In genomic region chr12:47715393-47715876, GRCh38 we compare ENCODE assay signal across 8 cellular contexts. TPM values are rescaled to one million over a fixed set of nuclear protein-coding genes. Genes with fewer than 3 reads are reported as not detected.
A peak's percentile ranks its signal among the peaks of the same experiment; 100 is the strongest.
DNase-seq lines count a peak whose midpoint lies in the region; ATAC-seq and TF ChIP-seq lines count a peak whose summit lies in the region.

No MANE protein-coding gene starts in this region.

- intact Hi-C loops in CD14-positive monocyte (cut with micrococcal nuclease) (loop anchor here (2.0 to 10.0 kb wide), 5 partner anchors 63 to 239 kb away; no protein-coding TSS in a partner anchor), IMR-90 (cut with micrococcal nuclease) (loop anchor here (1.0 to 10.0 kb wide), 5 partner anchors 52 to 449 kb away; partner anchors contain the start of gene TMEM106C), OCI-LY7 (cut with micrococcal nuclease; ENCODE audit: unreplicated experiment) (loop anchor here (1.0 kb wide), 4 partner anchors 25 to 123 kb away; no protein-coding TSS in a partner anchor), esophagus squamous epithelium (cut with DNase I) (loop anchor here (5.0 kb wide), 2 partner anchors 62 to 122 kb away; no protein-coding TSS in a partner anchor), natural killer cell (cut with micrococcal nuclease) (loop anchor here (1.0 to 5.0 kb wide), 6 partner anchors 52 to 452 kb away; partner anchors contain the start of gene TMEM106C)

- H2AK9ac ChIP-seq in IMR-90 (replicated peaks; ENCODE audit: low read depth, low read length, poor library complexity) = peak overlapping the region; percentile 67

- H3K4me1 ChIP-seq in IMR-90 (ENCODE audit: control insufficient read depth, insufficient read depth, low read length) (peaks cover 8% of the 10 kb centered on the region), OCI-LY7 (ENCODE audit: insufficient read depth, low read length, poor library complexity, severe bottlenecking) (peaks cover 20% of the 10 kb centered on the region), esophagus squamous epithelium (peaks cover 26 to 51% (median 41%) of the 10 kb centered on the region in 3 donors)

- H4K20me1 ChIP-seq in IMR-90 (ENCODE audit: insufficient read depth, low read length) (no peaks in the 10 kb centered on the region), OCI-LY7 (ENCODE audit: insufficient read depth, low read length) (no peaks in the 10 kb centered on the region)

- no peak overlapping the region for H3K14ac ChIP-seq in IMR-90 (replicated peaks; ENCODE audit: low read depth, low read length)

- no peak overlapping the region for H2BK20ac ChIP-seq in IMR-90 (ENCODE audit: low read depth, low read length)

- DNase-seq in CD14-positive monocyte (ENCODE audit: low spot score) = peak; percentile 78
- DNase-seq in GM20000 (ENCODE audit: low spot score) = peak; percentile 77
- peak; percentile 71 for DNase-seq in IMR-90
- DNase-seq in OCI-LY7 (ENCODE audit: low spot score) = peak; percentile 91
- peak; percentile 60 for DNase-seq in activated T-cell treated with anti-CD3 and anti-CD28 coated beads for 24 hours (ENCODE audit: low read depth)
- no peak for DNase-seq in esophagus squamous epithelium (lab: John Stamatoyannopoulos, UW)
- DNase-seq in natural killer cell = peak; percentile 68
- peak; percentile 58 for DNase-seq in stimulated activated naive B cell treated with anti-CD40 and anti-IgM and Interleukin-4, amounts not matched to agents 10 μg/mL and 1 μg/mL and 100 μg/mL, for 72 hours

- H3K9me2 ChIP-seq in OCI-LY7 (ENCODE audit: insufficient read depth, low read length) = no peaks in the 10 kb centered on the region

- H3K36me3 Mint-ChIP-seq in CD14-positive monocyte = peaks cover 11 to 23% of the 10 kb centered on the region in 2 donors
- H3K36me3 Mint-ChIP-seq in natural killer cell = no peaks in the 10 kb centered on the region
- peaks cover 13 to 27% of the 10 kb centered on the region in 2 donors for H3K36me3 Mint-ChIP-seq in stimulated activated naive B cell treated with anti-CD40 and anti-IgM and Interleukin-4, amounts not matched to agents 10 μg/mL and 1 μg/mL and 100 μg/mL, for 72 hours

- H3K4ac ChIP-seq in IMR-90 (ENCODE audit: low read depth, low read length) = no peak overlapping the region; the same call in 1 of the 2 replicates

- CTCF ChIA-PET in IMR-90 (lab: Yijun Ruan, JAX) = interaction anchor here (0.6 to 2.1 kb wide), 12 partner anchors 9 to 189 kb away, joined by 3 to 7 read pairs (median 5); partner anchors contain the start of genes ENDOU, RAPGEF3, RPAP3 and VDR
- CTCF ChIA-PET in OCI-LY7 (lab: Charles Lee; ENCODE audit: unreplicated experiment) = interaction anchor here (0.6 to 2.6 kb wide), 3 partner anchors 26 to 52 kb away, joined by 4 to 15 read pairs (median 8); no protein-coding TSS in a partner anchor

- H2AFZ ChIP-seq in IMR-90 (replicated peaks; ENCODE audit: low read length, poor library complexity) (peak overlapping the region; percentile 88), OCI-LY7 (ENCODE audit: low read length) (0 out of 2 replicates have a peak overlapping the region, but pooled peaks have one; percentile 23)

- H3K4me2 ChIP-seq in IMR-90 (ENCODE audit: low read depth, low read length) = peak overlapping the region; percentile 69
- no peak overlapping the region for H3K4me2 ChIP-seq in OCI-LY7 (ENCODE audit: low read length)

- no peaks in the 10 kb centered on the region for H3K79me1 ChIP-seq in IMR-90 (ENCODE audit: low read depth in 1 of 2, low read length in 2 of 2)

- H3K36me3 ChIP-seq in IMR-90 (ENCODE audit: control insufficient read depth, insufficient read depth, low read length) (no peaks in the 10 kb centered on the region), OCI-LY7 (ENCODE audit: insufficient read depth, low read length) (no peaks in the 10 kb centered on the region), esophagus squamous epithelium (peaks cover 0 to 65% (median 0%) of the 10 kb centered on the region in 3 donors)

- H3K9ac ChIP-seq in IMR-90 (ENCODE audit: low read depth, low read length) = no peak overlapping the region

- H3K27ac ChIP-seq in IMR-90 (ENCODE audit: insufficient read depth, low read length) (no peak overlapping the region), OCI-LY7 (ENCODE audit: low read depth, low read length, poor library complexity, severe bottlenecking) (no peak overlapping the region), esophagus squamous epithelium (peak overlapping the region in 3 of 4 donors; percentile 86 to 89 (median 89))

- H3K27me3 ChIP-seq in IMR-90 (ENCODE audit: control insufficient read depth, insufficient read depth, low read length) (no peaks in the 10 kb centered on the region), esophagus squamous epithelium (no peaks in the 10 kb centered on the region)

- no peak overlapping the region for H2BK5ac ChIP-seq in IMR-90 (ENCODE audit: low read depth, low read length, poor library complexity, severe bottlenecking)

- H3K4me3 ChIP-seq in IMR-90 (ENCODE audit: insufficient read depth, low read depth, low read length) (no peak overlapping the region), OCI-LY7 (ENCODE audit: low read depth, low read length, poor library complexity, severe bottlenecking) (no peak overlapping the region), esophagus squamous epithelium (peak overlapping the region in 1 of 4 donors; percentile 34)

- H3K27ac Mint-ChIP-seq in CD14-positive monocyte = peak overlapping the region; percentile 21 to 88 (median 81)
- H3K27ac Mint-ChIP-seq in natural killer cell = peak overlapping the region in 1 of 2 donors; percentile 39
- H3K27ac Mint-ChIP-seq in stimulated activated naive B cell treated with anti-CD40 and anti-IgM and Interleukin-4, amounts not matched to agents 10 μg/mL and 1 μg/mL and 100 μg/mL, for 72 hours = peak overlapping the region; percentile 88

- no peaks in the 10 kb centered on the region for H3K9me1 ChIP-seq in IMR-90 (ENCODE audit: insufficient read depth, low read length)

- H4K8ac ChIP-seq in IMR-90 (ENCODE audit: low read depth in 2 of 2, low read length in 2 of 2) = 0 out of 4 replicates have a peak overlapping the region, but pooled peaks of 1 of the 2 experiments have one; percentile 31

- peaks cover 2 to 7% (median 4%) of the 10 kb centered on the region in 3 donors for H3K27me3 Mint-ChIP-seq in CD14-positive monocyte (ENCODE audit: low read depth in 3 of 3)
- H3K27me3 Mint-ChIP-seq in natural killer cell (ENCODE audit: low read depth in 2 of 2) = peaks cover 0 to 7% of the 10 kb centered on the region in 2 donors
- H3K27me3 Mint-ChIP-seq in stimulated activated naive B cell treated with anti-CD40 and anti-IgM and Interleukin-4, amounts not matched to agents 10 μg/mL and 1 μg/mL and 100 μg/mL, for 72 hours = no peaks in the 10 kb centered on the region

- H3K23ac ChIP-seq in IMR-90 (ENCODE audit: low read depth, low read length) = no peak overlapping the region

- H3K18ac ChIP-seq in IMR-90 (ENCODE audit: low read depth, low read length) = no peak overlapping the region

- ATAC-seq in IMR-90 (ENCODE audit: low read depth) = peak; percentile 74
- ATAC-seq in natural killer cell = peak; percentile 91 to 95 (median 91)
- peak; percentile 84 for ATAC-seq in stimulated activated naive B cell treated with anti-CD40 and anti-IgM and Interleukin-4, amounts not matched to agents 10 μg/mL and 1 μg/mL and 100 μg/mL, for 72 hours (replicated peaks)

- no peak overlapping the region for H3K56ac ChIP-seq in IMR-90 (ENCODE audit: extremely low read depth, insufficient read depth, low read length)

- H2BK15ac ChIP-seq in IMR-90 (ENCODE audit: low read depth, low read length) = no peak overlapping the region

- dilution Hi-C loops in IMR-90 (cut with HindIII; ENCODE audit: low sequenced_read_pairs, unreplicated experiment) = no loop called here

- 8% methylated on average over 2 of the region's 10 CpGs; no CpG with 5 or more reads in 1 of the 2 experiments for WGBS in IMR-90 (ENCODE audit: extremely low coverage in 2 of 2, insufficient read length in 1 of 2), 2 experiments
- 0% methylated on average over 7 to 8 of the region's 10 CpGs for WGBS in esophagus squamous epithelium, 2 donors

- H4K91ac ChIP-seq in IMR-90 (ENCODE audit: insufficient read depth, low read depth, low read length) = no peak overlapping the region

- no peak overlapping the region for H2BK120ac ChIP-seq in IMR-90 (ENCODE audit: low read depth, low read length)

- peak; percentile 84 for TF ChIP-seq RAD21 in IMR-90 (IDR thresholded peaks at IDR 0.05; ENCODE audit: low read length)

- peak overlapping the region; percentile 21; the same call in 1 of the 2 replicates for H2AK5ac ChIP-seq in IMR-90 (ENCODE audit: low read depth, low read length)

- no peaks in the 10 kb centered on the region for H3K9me3 ChIP-seq in IMR-90 (ENCODE audit: control insufficient read depth, insufficient read depth, low read length)
- H3K9me3 ChIP-seq in OCI-LY7 (ENCODE audit: low read length) = no peaks in the 10 kb centered on the region
- H3K9me3 ChIP-seq in esophagus squamous epithelium = no peaks in the 10 kb centered on the region

- TF ChIP-seq CTCF in CD14-positive monocyte (IDR thresholded peaks at IDR 0.05) (peak; percentile 80), GM20000 (IDR thresholded peaks at IDR 0.05; ENCODE audit: extremely low read depth, missing control alignments) (peak; percentile 61), IMR-90 (conservative IDR thresholded peaks at IDR 0.05; ENCODE audit: low read depth, low read length) (peak; percentile 81), OCI-LY7 (conservative IDR thresholded peaks at IDR 0.05; ENCODE audit: low read length) (peak; percentile 93), esophagus squamous epithelium (IDR thresholded peaks at IDR 0.05) (peak; percentile 68 to 84 (median 82)), natural killer cell (IDR thresholded peaks at IDR 0.05) (peak; percentile 83)

- H3K4me1 Mint-ChIP-seq in CD14-positive monocyte (peaks cover 50% of the 10 kb centered on the region), natural killer cell (peaks cover 7 to 15% of the 10 kb centered on the region in 2 donors)
- H3K4me1 Mint-ChIP-seq in stimulated activated naive B cell treated with anti-CD40 and anti-IgM and Interleukin-4, amounts not matched to agents 10 μg/mL and 1 μg/mL and 100 μg/mL, for 72 hours = peaks cover 47 to 79% of the 10 kb centered on the region in 2 donors

- in situ Hi-C loops in IMR-90 (cut with MboI; ENCODE audit: low sequenced_read_pairs) = no loop called here

- no peaks in the 10 kb centered on the region for H3K79me2 ChIP-seq in OCI-LY7 (ENCODE audit: insufficient read depth, low read depth, low read length)

- TF ChIP-seq POLR2A in IMR-90 (IDR thresholded peaks at IDR 0.05; ENCODE audit: low read depth, low read length) = no peak
- TF ChIP-seq POLR2A in esophagus squamous epithelium (IDR thresholded peaks at IDR 0.05) = no peak

- no peak overlapping the region for H4K5ac ChIP-seq in IMR-90 (ENCODE audit: low read depth, low read length)

- BruUV-seq in IMR-90 (replicated peaks; lab: Mats Ljungman, UMichigan) (no TSS peak), OCI-LY7 (replicated peaks; lab: Mats Ljungman, UMichigan) (no TSS peak)

- POLR2A ChIA-PET in IMR-90 (lab: Charles Lee; ENCODE audit: unreplicated experiment) = interaction anchor here (0.5 kb wide), 1 partner anchor 14 kb away, joined by 8 read pairs; no protein-coding TSS in a partner anchor
- POLR2A ChIA-PET in OCI-LY7 (lab: Charles Lee) = interaction anchor here (0.7 to 1.3 kb wide), 4 partner anchors 10 to 298 kb away, joined by 3 to 4 read pairs (median 3); partner anchors contain the start of gene ENDOU

- peak overlapping the region in 1 of 2 donors; percentile 39 for H3K4me3 Mint-ChIP-seq in CD14-positive monocyte
- no peak overlapping the region for H3K4me3 Mint-ChIP-seq in natural killer cell
- peak overlapping the region; percentile 48 to 60 for H3K4me3 Mint-ChIP-seq in stimulated activated naive B cell treated with anti-CD40 and anti-IgM and Interleukin-4, amounts not matched to agents 10 μg/mL and 1 μg/mL and 100 μg/mL, for 72 hours

- H3K9me3 Mint-ChIP-seq in CD14-positive monocyte = peaks cover 0 to 4% (median 0%) of the 10 kb centered on the region in 7 donors
- H3K9me3 Mint-ChIP-seq in natural killer cell = no peaks in the 10 kb centered on the region
- no peaks in the 10 kb centered on the region for H3K9me3 Mint-ChIP-seq in stimulated activated naive B cell treated with anti-CD40 and anti-IgM and Interleukin-4, amounts not matched to agents 10 μg/mL and 1 μg/mL and 100 μg/mL, for 72 hours

RNA-seq across cellular contexts. Expression of gene RPAP3, which starts 9.6 kb away (rescaled TPM):
- polyA plus RNA-seq in CD14-positive monocyte (10 to 100 TPM; 19.0 to 20.6 TPM), IMR-90 (2012; rRNA removed) (10.3 and 13.4 TPM in 2 replicates)
- total RNA-seq in IMR-90 (2012; rRNA removed) (10.6 and 20.0 TPM in 2 replicates), OCI-LY7 (2022) (52.9 and 53.9 TPM in 2 replicates), esophagus squamous epithelium (10 to 100 TPM in 3 of 4 donors, 1 to 10 TPM in 1; 7.7 to 20.3 (median 17.7) TPM), natural killer cell (10 to 100 TPM; 22.8 to 35.8 (median 24.8) TPM)
- 0.77 and 1.2 TPM in 2 replicates for polyA plus RNA-seq in IMR-90 (2012; cell fraction: cytosol; rRNA removed)
- polyA plus RNA-seq in IMR-90 (2012; cell fraction: nucleus; rRNA removed; ENCODE audit: low replicate concordance) = 0.29 and 5.5 TPM in 2 replicates
- total RNA-seq in OCI-LY7 (2014; rRNA removed; shearing (Covaris generic)) = 21.6 and 25.1 TPM in 2 replicates

RNA-seq across cellular contexts. Expression of gene ENDOU, which starts 9.9 kb away (rescaled TPM):
- polyA plus RNA-seq in CD14-positive monocyte (under 1 TPM in 1 of 2 donors, not detected in 1; 0.40 TPM), IMR-90 (2012; rRNA removed) (0.07 and 0.09 TPM in 2 replicates)
- total RNA-seq in IMR-90 (2012; rRNA removed) (under 0.01 TPM in 2 replicates), OCI-LY7 (2022) (0.55 TPM in 1 of 2 replicates, not detected in the other), esophagus squamous epithelium (100 to 1,000 TPM in 1 of 4 donors, 10 to 100 TPM in 3; 39.8 to 112 (median 46.3) TPM), natural killer cell (under 1 TPM; 0.20 to 0.41 (median 0.24) TPM)
- polyA plus RNA-seq in IMR-90 (2012; cell fraction: cytosol; rRNA removed) = 0.03 TPM in 1 of 2 replicates, not detected in the other
- polyA plus RNA-seq in IMR-90 (2012; cell fraction: nucleus; rRNA removed; ENCODE audit: low replicate concordance) = 0.11 and 0.15 TPM in 2 replicates
- total RNA-seq in OCI-LY7 (2014; rRNA removed; shearing (Covaris generic)) = 0.19 TPM in 1 of 2 replicates, not detected in the other

RNA-seq across cellular contexts. Expression of gene RAPGEF3, which starts 43.2 kb away (rescaled TPM):
- polyA plus RNA-seq in CD14-positive monocyte (under 1 TPM; 0.08 to 0.60 TPM), IMR-90 (2012; rRNA removed) (2.0 and 2.9 TPM in 2 replicates)
- total RNA-seq in IMR-90 (2012; rRNA removed) (0.83 and 1.3 TPM in 2 replicates), OCI-LY7 (2022) (2.9 and 4.7 TPM in 2 replicates), esophagus squamous epithelium (10 to 100 TPM; 12.9 to 39.3 (median 22.5) TPM), natural killer cell (under 1 TPM; 0.23 to 0.73 (median 0.49) TPM)
- 1.7 TPM in 2 replicates for polyA plus RNA-seq in IMR-90 (2012; cell fraction: cytosol; rRNA removed)
- 11.2 and 11.8 TPM in 2 replicates for polyA plus RNA-seq in IMR-90 (2012; cell fraction: nucleus; rRNA removed; ENCODE audit: low replicate concordance)
- 0.69 and 0.80 TPM in 2 replicates for total RNA-seq in OCI-LY7 (2014; rRNA removed; shearing (Covaris generic))

RNA-seq across cellular contexts. Expression of gene SLC48A1, which starts 57.6 kb away (rescaled TPM):
- polyA plus RNA-seq in CD14-positive monocyte (10 to 100 TPM; 15.8 to 19.6 TPM), IMR-90 (2012; rRNA removed) (5.9 and 6.0 TPM in 2 replicates)
- total RNA-seq in IMR-90 (2012; rRNA removed) (4.4 and 4.8 TPM in 2 replicates), OCI-LY7 (2022) (8.6 and 12.0 TPM in 2 replicates), esophagus squamous epithelium (10 to 100 TPM; 18.9 to 35.4 (median 25.4) TPM), natural killer cell (1 to 10 TPM; 2.0 to 4.4 (median 3.4) TPM)
- 4.1 and 10.3 TPM in 2 replicates for polyA plus RNA-seq in IMR-90 (2012; cell fraction: cytosol; rRNA removed)
- 10.0 and 10.3 TPM in 2 replicates for polyA plus RNA-seq in IMR-90 (2012; cell fraction: nucleus; rRNA removed; ENCODE audit: low replicate concordance)
- total RNA-seq in OCI-LY7 (2014; rRNA removed; shearing (Covaris generic)) = 3.8 and 9.6 TPM in 2 replicates

Comparison
In these comparisons a context has a peak if more than half of its experiments do, and no peak if none do; other contexts are left out.
1. H3K27ac ChIP-seq: peak in esophagus squamous epithelium (3 of 4); none in IMR-90 (single experiment) and OCI-LY7 (single experiment).
2. RNA of gene ENDOU, which starts 9.9 kb away (total RNA-seq): 39.8 to 112 TPM in esophagus squamous epithelium; 0.20 to 0.41 TPM in natural killer cell, 0.19 to 0.55 TPM in OCI-LY7 and under 0.01 TPM in IMR-90; every median in the first group is over 10 times any median in the second.
3. Peak in every context shown above with its lines, with median percentiles within 50 percentile points of each other: CTCF ChIP-seq and ATAC-seq.